14 cellular contexts compared by ENCODE assay signal in genomic region chr2:238502956-238503791, GRCh38.
DNase-seq lines count a peak whose midpoint lies in the region; TF ChIP-seq lines count a peak whose summit lies in the region.
"Had no signal": no experiment of that assay in that cellular context is flagged by ENCODE, and none has a peak within 500 bp of the region (broad histone marks: within the 10 kb centered on the region; RNA-seq: fewer than 3 reads in every experiment).

No MANE protein-coding gene starts in this region.

- no peak overlapping the region for H3K14ac ChIP-seq in neuronal stem cell (ENCODE audit: low read length)

- TF ChIP-seq CTCF in type B pancreatic cell (conservative IDR thresholded peaks at IDR 0.05): no peak
- TF ChIP-seq CTCF in HFFc6 (IDR thresholded peaks at IDR 0.05): no peak

- peak overlapping the region; percentile 67 for H3K18ac ChIP-seq in neuronal stem cell (ENCODE audit: low read length)

- no peak overlapping the region for H3K9ac ChIP-seq in neuronal stem cell (ENCODE audit: low read depth, low read length, poor library complexity)
- H3K9ac ChIP-seq: KMS-11 had no signal

- H3K9me3 ChIP-seq in neuronal stem cell (replicated peaks in 1 of 2; ENCODE audit: control insufficient read depth in 2 of 2, insufficient read depth in 1 of 2, low read depth in 1 of 2, low read length in 2 of 2) (peaks cover 0 to 8% of the 10 kb centered on the region in 2 donors), MG63 (no peaks in the 10 kb centered on the region)
- H3K9me3 ChIP-seq: BE2C, SJSA1 had no signal

- peaks cover 2% of the 10 kb centered on the region for H3K79me1 ChIP-seq in neuronal stem cell (ENCODE audit: low read depth, low read length)

- no peak overlapping the region for H4K8ac ChIP-seq in neuronal stem cell (ENCODE audit: low read depth, low read length)

- peak overlapping the region; percentile 13 for H3K23ac ChIP-seq in neuronal stem cell (ENCODE audit: low read depth, low read length, poor library complexity)

- no peak overlapping the region for H3K4me2 ChIP-seq in neuronal stem cell (ENCODE audit: insufficient read depth, low read length, poor library complexity, severe bottlenecking)
- H3K4me2 ChIP-seq: KMS-11, PC-9 had no signal

- H3K4me1 Mint-ChIP-seq in type B pancreatic cell (ENCODE audit: unreplicated experiment): peaks cover 14% of the 10 kb centered on the region
- no peaks in the 10 kb centered on the region for H3K4me1 Mint-ChIP-seq in activated naive CD4-positive, alpha-beta T cell treated with anti-CD3 and anti-CD28 coated beads for 36 hours (ENCODE audit: low read depth)
- peaks cover 7% of the 10 kb centered on the region for H3K4me1 Mint-ChIP-seq in HFFc6 (ENCODE audit: low read depth)

- H2BK5ac ChIP-seq in neuronal stem cell (ENCODE audit: low read length): no peak overlapping the region

- H3K27me3 Mint-ChIP-seq in type B pancreatic cell: peaks cover 5% of the 10 kb centered on the region
- H3K27me3 Mint-ChIP-seq in activated naive CD4-positive, alpha-beta T cell treated with anti-CD3 and anti-CD28 coated beads for 36 hours (ENCODE audit: low read depth): no peaks in the 10 kb centered on the region
- peaks cover 17% of the 10 kb centered on the region for H3K27me3 Mint-ChIP-seq in HFFc6 (ENCODE audit: insufficient read depth)

- H3K4me3 ChIP-seq in H7 (ENCODE audit: insufficient read depth, low read depth, low read length): no peak overlapping the region
- no peak overlapping the region for H3K4me3 ChIP-seq in neuronal stem cell (ENCODE audit: low read length in 2 of 2)
- H3K4me3 ChIP-seq in MG63: no peak overlapping the region
- H3K4me3 ChIP-seq: PC-9, SJSA1 had no signal

- H3K36me3 Mint-ChIP-seq in type B pancreatic cell (no peaks in the 10 kb centered on the region), HFFc6 (ENCODE audit: low read depth) (no peaks in the 10 kb centered on the region)
- H3K36me3 Mint-ChIP-seq in activated naive CD4-positive, alpha-beta T cell treated with anti-CD3 and anti-CD28 coated beads for 36 hours (ENCODE audit: low read depth): no peaks in the 10 kb centered on the region
- H3K36me3 Mint-ChIP-seq: CD8-positive, alpha-beta T cell had no signal

- H3K9me3 Mint-ChIP-seq in type B pancreatic cell (no peaks in the 10 kb centered on the region), HFFc6 (no peaks in the 10 kb centered on the region)
- H3K9me3 Mint-ChIP-seq in activated naive CD4-positive, alpha-beta T cell treated with anti-CD3 and anti-CD28 coated beads for 36 hours: no peaks in the 10 kb centered on the region
- H3K9me3 Mint-ChIP-seq: CD8-positive, alpha-beta T cell had no signal

- no peak overlapping the region for H3K27ac Mint-ChIP-seq in type B pancreatic cell
- no peak overlapping the region for H3K27ac Mint-ChIP-seq in activated naive CD4-positive, alpha-beta T cell treated with anti-CD3 and anti-CD28 coated beads for 36 hours
- H3K27ac Mint-ChIP-seq in HFFc6: no peak overlapping the region
- H3K27ac Mint-ChIP-seq: CD8-positive, alpha-beta T cell had no signal

- no peak overlapping the region for H4K91ac ChIP-seq in neuronal stem cell (ENCODE audit: low read depth, low read length, poor library complexity)

- no peak overlapping the region for H3K27ac ChIP-seq in neuronal stem cell (replicated peaks; ENCODE audit: low read length)
- H3K27ac ChIP-seq: KMS-11, PC-9, SJSA1 had no signal

- H3K27me3 ChIP-seq in H7 (ENCODE audit: control insufficient read depth, insufficient read depth, low read length): no peaks in the 10 kb centered on the region
- H3K27me3 ChIP-seq in neuronal stem cell (ENCODE audit: control insufficient read depth in 3 of 3, insufficient read depth in 3 of 3, low read depth in 1 of 3, low read length in 3 of 3): peaks cover 0 to 3% (median 0%) of the 10 kb centered on the region in 3 experiments
- H3K27me3 ChIP-seq in MG63: no peaks in the 10 kb centered on the region
- H3K27me3 ChIP-seq: SJSA1 had no signal

- WGBS in neuronal stem cell (ENCODE audit: extremely low coverage in 2 of 2, insufficient read length in 2 of 2, insufficient replicate concordance in 1 of 2), 2 donors: no CpG with 5 or more reads among the region's 23 CpGs

- intact Hi-C loops in activated naive CD4-positive, alpha-beta T cell treated with anti-CD3 and anti-CD28 coated beads for 36 hours (cut with micrococcal nuclease): no loop called here

- H3K4me3 Mint-ChIP-seq in type B pancreatic cell (no peak overlapping the region), HFFc6 (no peak overlapping the region)
- no peak overlapping the region for H3K4me3 Mint-ChIP-seq in activated naive CD4-positive, alpha-beta T cell treated with anti-CD3 and anti-CD28 coated beads for 36 hours
- H3K4me3 Mint-ChIP-seq: CD8-positive, alpha-beta T cell had no signal

- no peaks in the 10 kb centered on the region for H3K36me3 ChIP-seq in H7 (replicated peaks; ENCODE audit: control insufficient read depth, insufficient read depth, low read length)
- H3K36me3 ChIP-seq in neuronal stem cell (replicated peaks in 1 of 2; ENCODE audit: control insufficient read depth in 2 of 2, insufficient read depth in 2 of 2, low read length in 2 of 2): no peaks in the 10 kb centered on the region
- H3K36me3 ChIP-seq in MG63: no peaks in the 10 kb centered on the region
- H3K36me3 ChIP-seq: BE2C, SJSA1 had no signal

- no peak overlapping the region for H3K4ac ChIP-seq in neuronal stem cell (ENCODE audit: low read length)

- no peak overlapping the region for H2BK12ac ChIP-seq in neuronal stem cell (ENCODE audit: low read length)

- H2BK120ac ChIP-seq in neuronal stem cell (ENCODE audit: low read depth, low read length): no peak overlapping the region

- CTCF ChIA-PET in activated naive CD4-positive, alpha-beta T cell treated with anti-CD3 and anti-CD28 coated beads for 36 hours (lab: Charles Lee): no interaction called here

- no peak overlapping the region for H2BK15ac ChIP-seq in neuronal stem cell (ENCODE audit: low read length)

- peak overlapping the region; percentile 60 for H2AK5ac ChIP-seq in neuronal stem cell (ENCODE audit: low read depth, low read length)

- DNase-seq in H7 (peak; percentile 43), ecto neural progenitor cell (ENCODE audit: low spot score) (peak; percentile 31), neuronal stem cell (ENCODE audit: low spot score) (no peak), type B pancreatic cell (ENCODE audit: extremely low spot score, unreplicated experiment) (peak; percentile 54), MG63 (no peak), HFFc6 (no peak)
- no peak for DNase-seq in activated naive CD4-positive, alpha-beta T cell treated with anti-CD3 and anti-CD28 coated beads for 36 hours
- DNase-seq: BE2C, NCI-H1048, NCI-H510A, PC-9 had no signal

- H3K4me1 ChIP-seq in neuronal stem cell (ENCODE audit: control insufficient read depth in 2 of 2, insufficient read depth in 1 of 2, low read depth in 1 of 2, low read length in 2 of 2): peaks cover 1 to 4% of the 10 kb centered on the region in 2 donors
- H3K4me1 ChIP-seq: BE2C, SJSA1 had no signal

- no peak overlapping the region for H2AFZ ChIP-seq in neuronal stem cell (ENCODE audit: low read length)
- H2AFZ ChIP-seq: PC-9 had no signal

Comparison
In these comparisons a context has a peak if more than half of its experiments do, and no peak if none do; other contexts are left out.
1. DNase-seq: peak in H7 (single experiment), ecto neural progenitor cell (single experiment) and type B pancreatic cell (single experiment); none in neuronal stem cell (single experiment), MG63 (single experiment), activated naive CD4-positive, alpha-beta T cell treated with anti-CD3 and anti-CD28 coated beads for 36 hours (single experiment) and HFFc6 (single experiment).